In genomic region chr13:20127563-20128458, GRCh38 we compare ENCODE assay signal across 8 cellular contexts. TPM values are rescaled to one million over a fixed set of nuclear protein-coding genes. Genes with fewer than 3 reads are reported as not detected.
DNase-seq lines count a peak whose midpoint lies in the region; ATAC-seq and TF ChIP-seq lines count a peak whose summit lies in the region.

No MANE protein-coding gene starts in this region.

- POLR2A ChIA-PET in HCT116 (lab: Charles Lee) = interaction anchor here (1.0 to 2.2 kb wide), 4 partner anchors 9 to 34 kb away, joined by 3 to 13 read pairs (median 4); no protein-coding TSS in a partner anchor

- DNase-seq in GM04503 (ENCODE audit: low read depth) = peak; percentile 10
- DNase-seq in HCT116 (ENCODE audit: low read depth, low spot score) = no peak
- DNase-seq in NCI-H526 (lab: John Stamatoyannopoulos, UW) = peak; percentile 9 to 85
- peak; percentile 58 to 67 for DNase-seq in activated T-cell treated with anti-CD3 and anti-CD28 coated beads, Interleukin-2, amount 50 U/mL, for 48 hours
- peak; percentile 44 for DNase-seq in fibroblast of pulmonary artery (ENCODE audit: low read depth)
- DNase-seq in tibial artery = peak in 1 of 2 donors; percentile 84
- DNase-seq in effector CD4-positive, alpha-beta T cell = no peak

- no peak for TF ChIP-seq POLR2A in HCT116 (IDR thresholded peaks at IDR 0.05; ENCODE audit: borderline replicate concordance, extremely low read depth, insufficient read depth, insufficient read length)

- peak; percentile 85 for ATAC-seq in HCT116

- peaks cover 11 to 45% of the 10 kb centered on the region in 2 experiments for H3K4me1 ChIP-seq in HCT116 (ENCODE audit: control insufficient read depth in 1 of 2, insufficient read depth in 2 of 2, low read length in 2 of 2)
- peaks cover 0 to 19% of the 10 kb centered on the region in 2 donors for H3K4me1 ChIP-seq in muscle layer of duodenum (ENCODE audit: control insufficient read depth in 1 of 2, insufficient read depth in 2 of 2, low read length in 2 of 2)
- H3K4me1 ChIP-seq in tibial artery = peaks cover 0 to 36% (median 18%) of the 10 kb centered on the region in 4 donors

- peak; percentile 37; the same call in 1 of the 2 replicates for TF ChIP-seq RAD21 in HCT116 (IDR thresholded peaks at IDR 0.05; ENCODE audit: low read depth)

- H3K27me3 ChIP-seq in HCT116 (ENCODE audit: insufficient read depth, low read length) (no peaks in the 10 kb centered on the region), muscle layer of duodenum (ENCODE audit: low read depth, low read length) (peaks cover 12% of the 10 kb centered on the region), tibial artery (peaks cover 0 to 10% of the 10 kb centered on the region in 2 donors)

- H3K9ac ChIP-seq in HCT116 (ENCODE audit: low read length) = peak overlapping the region; percentile 69

- no peaks in the 10 kb centered on the region for H3K9me3 ChIP-seq in HCT116 (ENCODE audit: control insufficient read depth in 1 of 2, insufficient read depth in 1 of 2, low read depth in 1 of 2, low read length in 2 of 2)
- H3K9me3 ChIP-seq in muscle layer of duodenum (ENCODE audit: control insufficient read depth in 1 of 2, low read length in 2 of 2) = no peaks in the 10 kb centered on the region
- H3K9me3 ChIP-seq in tibial artery = no peaks in the 10 kb centered on the region

- H3K79me2 ChIP-seq in HCT116 (ENCODE audit: insufficient read depth, low read length) = no peaks in the 10 kb centered on the region

- peak overlapping the region; percentile 91 for H3K27ac ChIP-seq in HCT116 (ENCODE audit: low read depth, low read length)
- no peak overlapping the region for H3K27ac ChIP-seq in muscle layer of duodenum (ENCODE audit: low read length)
- peak overlapping the region; percentile 70 to 92 for H3K27ac ChIP-seq in tibial artery

- BruUV-seq in HCT116 (replicated peaks; lab: Mats Ljungman, UMichigan) = no TSS peak

- H3K9me2 ChIP-seq in HCT116 (ENCODE audit: insufficient read depth) = no peaks in the 10 kb centered on the region

- peak overlapping the region; percentile 85 for H3K4me2 ChIP-seq in HCT116 (ENCODE audit: low read length)

- peak overlapping the region; percentile 48 to 57 for H3K4me3 ChIP-seq in HCT116 (replicated peaks in 1 of 2; ENCODE audit: low read depth in 1 of 2, low read length in 2 of 2)
- H3K4me3 ChIP-seq in fibroblast of pulmonary artery (replicated peaks; ENCODE audit: low read depth, low read length) = peak overlapping the region; percentile 49
- peak overlapping the region; percentile 57 to 75 for H3K4me3 ChIP-seq in muscle layer of duodenum (ENCODE audit: low read depth in 1 of 2, low read length in 2 of 2)
- H3K4me3 ChIP-seq in tibial artery = peak overlapping the region; percentile 54 to 65

- H3K36me3 ChIP-seq in HCT116 (ENCODE audit: control insufficient read depth in 1 of 2, insufficient read depth in 2 of 2, low read length in 2 of 2) (no peaks in the 10 kb centered on the region), muscle layer of duodenum (ENCODE audit: control insufficient read depth in 1 of 2, insufficient read depth in 2 of 2, low read length in 2 of 2) (no peaks in the 10 kb centered on the region), tibial artery (no peaks in the 10 kb centered on the region)

- TF ChIP-seq CTCF in HCT116 (IDR thresholded peaks at IDR 0.05 in 2 of 3, conservative IDR thresholded peaks at IDR 0.05 in 1 of 3; ENCODE audit: borderline replicate concordance in 1 of 3, insufficient read depth in 1 of 3, low read depth in 2 of 3, low read length in 2 of 3) (peak in 2 of 3 experiments; percentile 44 to 61; a peak in 4 of 6 replicates), fibroblast of pulmonary artery (IDR thresholded peaks at IDR 0.05; ENCODE audit: low read length, missing control alignments) (peak; percentile 27), tibial artery (IDR thresholded peaks at IDR 0.05) (peak; percentile 22 to 46)

- CTCF ChIA-PET in HCT116 (lab: Charles Lee) = interaction anchor here (1.0 to 3.0 kb wide), 6 partner anchors 9 to 34 kb away, joined by 3 to 16 read pairs (median 4); partner anchors contain the start of gene GJA3

- H2AFZ ChIP-seq in HCT116 (ENCODE audit: low read depth, low read length, poor library complexity, severe bottlenecking) = peak overlapping the region; percentile 85

- RAD21 ChIA-PET in HCT116 (lab: Charles Lee; ENCODE audit: low non-redundant PET in 1 of 2, low total read pairs in 2 of 2, uncharacterized antibody in 2 of 2, unreplicated experiment in 2 of 2) = interaction anchor here in 1 of 2 experiments (1.6 kb wide), 1 partner anchor 33 kb away, joined by 5 read pairs; the partner anchor contains the start of gene GJA3

- intact Hi-C loops in HCT116 (cut with micrococcal nuclease) = loop anchor here (2.0 kb wide), 1 partner anchor 33 kb away; the partner anchor contains the start of gene GJA3
- intact Hi-C loops in tibial artery (cut with DNase I; ENCODE audit: low total_unique reads) = loop anchor here (5.0 kb wide), 1 partner anchor 34 kb away; the partner anchor contains the start of gene GJA3

- H4K20me1 ChIP-seq in HCT116 (ENCODE audit: insufficient read depth) = no peaks in the 10 kb centered on the region

TF ChIP-seq in HCT116, 20 proteins besides CTCF, POLR2A, EP300 and RAD21:
- TF ChIP-seq CBX3 (IDR thresholded peaks at IDR 0.05; ENCODE audit: low read depth) (no peak), MAX (IDR thresholded peaks at IDR 0.05) (peak; percentile 57), ATF3 (IDR thresholded peaks at IDR 0.05) (0 out of 2 replicates have a peak, but pooled peaks have one; percentile 2), POLR2AphosphoS5 (IDR thresholded peaks at IDR 0.05; ENCODE audit: low read depth, low read length) (peak; percentile 56), ZFX (IDR thresholded peaks at IDR 0.05) (peak; percentile 86), ELF1 (IDR thresholded peaks at IDR 0.05; ENCODE audit: borderline replicate concordance, low read depth) (no peak)

RNA-seq across cellular contexts. Expression of gene GJA3, which starts 33.0 kb away (rescaled TPM):
- total RNA-seq in HCT116 (2021; ENCODE audit: unreplicated experiment) = 8.0 TPM
- 2.7 and 3.2 TPM in 2 replicates for polyA plus RNA-seq in HCT116 (2012)

Comparison
In these comparisons a context has a peak if more than half of its experiments do, and no peak if none do; other contexts are left out.
1. DNase-seq: peak in GM04503 (single experiment), NCI-H526 (2 of 2), activated T-cell treated with anti-CD3 and anti-CD28 coated beads, Interleukin-2, amount 50 U/mL, for 48 hours (2 of 2) and fibroblast of pulmonary artery (single experiment); none in HCT116 (single experiment) and effector CD4-positive, alpha-beta T cell (single experiment).
2. Peak in every context shown above with its lines, with median percentiles within 50 percentile points of each other: H3K4me3 ChIP-seq and CTCF ChIP-seq.